19 cellular contexts compared by ENCODE assay signal in the genomic region with DNA sequence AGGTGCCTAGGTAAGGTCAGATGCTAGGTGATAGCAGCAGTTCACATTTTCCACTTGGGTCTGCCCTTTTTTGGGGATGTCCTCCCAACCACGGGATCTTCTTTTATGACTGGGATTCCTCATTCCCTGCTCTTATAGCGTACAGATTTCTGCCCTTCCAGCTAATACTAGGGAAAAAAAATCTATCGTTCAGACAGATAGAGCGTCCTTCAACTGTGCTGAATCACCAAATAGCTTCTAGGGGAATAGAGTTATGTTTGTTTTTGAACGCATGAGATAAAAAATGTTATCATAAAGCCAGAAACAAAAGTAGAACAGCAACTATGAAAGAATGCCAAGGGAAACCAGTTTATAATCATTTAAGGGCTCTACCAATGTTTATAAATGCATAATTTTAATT. TPM values are rescaled to one million over a fixed set of nuclear protein-coding genes. Genes with fewer than 3 reads are reported as not detected.
DNase-seq lines count a peak whose midpoint lies in the region; ATAC-seq and TF ChIP-seq lines count a peak whose summit lies in the region.
"Had no signal": no experiment of that assay in that cellular context is flagged by ENCODE, and none has a peak within 500 bp of the region (broad histone marks: within the 10 kb centered on the region; RNA-seq: fewer than 3 reads in every experiment).

No MANE protein-coding gene starts in this region.

- no peak for TF ChIP-seq POLR2A in uterus (IDR thresholded peaks at IDR 0.05)

- no peaks in the 10 kb centered on the region for H3K9me3 ChIP-seq in right cardiac atrium (ENCODE audit: control insufficient read depth, low read length)
- H3K9me3 ChIP-seq in endodermal cell (ENCODE audit: control insufficient read depth, low read length), result peaks cover 7% of the 10 kb centered on the region
- H3K9me3 ChIP-seq in uterus, result no peaks in the 10 kb centered on the region
- H3K9me3 ChIP-seq: BLaER1 had no signal

- H3K27ac Mint-ChIP-seq in endodermal cell (peak overlapping the region; percentile 17), memory B cell (peak overlapping the region; percentile 45)
- H3K27ac Mint-ChIP-seq: HFFc6 had no signal

- no peaks in the 10 kb centered on the region for H3K27me3 Mint-ChIP-seq in endodermal cell (ENCODE audit: insufficient read depth)
- no peaks in the 10 kb centered on the region for H3K27me3 Mint-ChIP-seq in memory B cell

- H3K36me3 ChIP-seq in endodermal cell (ENCODE audit: control insufficient read depth, insufficient read depth, low read length) (peaks cover 45% of the 10 kb centered on the region), uterus (no peaks in the 10 kb centered on the region)
- H3K36me3 ChIP-seq: BLaER1 had no signal

- H3K4me1 Mint-ChIP-seq in endodermal cell (peaks cover 10% of the 10 kb centered on the region), memory B cell (peaks cover 4% of the 10 kb centered on the region)

- no peak overlapping the region for H3K27ac ChIP-seq in right cardiac atrium (ENCODE audit: low read length)
- no peak overlapping the region for H3K27ac ChIP-seq in endodermal cell (ENCODE audit: low read depth, low read length)
- H3K27ac ChIP-seq in uterus, result peak overlapping the region; percentile 63 to 99
- H3K27ac ChIP-seq: BLaER1, HL-60 had no signal

- H3K36me3 Mint-ChIP-seq in endodermal cell (ENCODE audit: low read depth), result peaks cover 51% of the 10 kb centered on the region
- H3K36me3 Mint-ChIP-seq in memory B cell, result peaks cover 4% of the 10 kb centered on the region

- H3K4me3 ChIP-seq in right cardiac atrium (ENCODE audit: low read length) (peak overlapping the region; percentile 5), endodermal cell (ENCODE audit: low read length) (no peak overlapping the region), uterus (peak overlapping the region in 1 of 2 donors; percentile 2)
- H3K4me3 ChIP-seq: BLaER1, GM12878 had no signal

- H3K27me3 ChIP-seq in right cardiac atrium (ENCODE audit: control insufficient read depth, insufficient read depth) (no peaks in the 10 kb centered on the region), endodermal cell (ENCODE audit: control insufficient read depth, insufficient read depth, low read length, poor library complexity, severe bottlenecking) (no peaks in the 10 kb centered on the region), uterus (no peaks in the 10 kb centered on the region)

- H3K4me3 Mint-ChIP-seq in endodermal cell (no peak overlapping the region), memory B cell (no peak overlapping the region)
- H3K4me3 Mint-ChIP-seq: HFFc6 had no signal

- H3K9me3 Mint-ChIP-seq in endodermal cell (peaks cover 4% of the 10 kb centered on the region), memory B cell (no peaks in the 10 kb centered on the region)
- H3K9me3 Mint-ChIP-seq: CD8-positive, alpha-beta memory T cell; HFFc6 had no signal

- peaks cover 1% of the 10 kb centered on the region for H3K4me1 ChIP-seq in right cardiac atrium (ENCODE audit: control insufficient read depth, insufficient read depth, low read length)
- H3K4me1 ChIP-seq in endodermal cell (ENCODE audit: control insufficient read depth, insufficient read depth, low read length), result no peaks in the 10 kb centered on the region
- H3K4me1 ChIP-seq in uterus, result no peaks in the 10 kb centered on the region

- no peak for DNase-seq in right cardiac atrium
- no peak for DNase-seq in Right ventricle myocardium superior
- no peak for DNase-seq in endodermal cell
- no peak for DNase-seq in memory B cell (ENCODE audit: low spot score in 2 of 2)
- DNase-seq in uterus, result no peak
- no peak for DNase-seq in NCI-H2029 treated with DMSO at 0.1 percent for 48 hours (lab: John Stamatoyannopoulos, UW)
- no peak for DNase-seq in NCI-H748 treated with DMSO at 0.1 percent for 48 hours (lab: John Stamatoyannopoulos, UW)
- DNase-seq in DMS 273 treated with DMSO at 0.1 percent for 48 hours (lab: John Stamatoyannopoulos, UW), result no peak
- DNase-seq: 8988T; CD8-positive, alpha-beta memory T cell; DND-41; HFFc6; NCI-H1105 treated with DMSO at 0.1 percent for 48 hours; NCI-H1694 treated with DMSO at 0.1 percent for 48 hours; NCI-H345; NCI-H526 treated with DMSO at 0.1 percent for 48 hours had no signal

- 39% methylated on average over 5 of the region's 5 CpGs for WGBS in right cardiac atrium
- WGBS in endodermal cell (ENCODE audit: insufficient coverage in 1 of 2, insufficient read length in 1 of 2), 2 experiments, result 98 to 100% methylated on average over 1 to 5 of the region's 5 CpGs

- no peak overlapping the region for H3K9ac ChIP-seq in endodermal cell (ENCODE audit: extremely low read depth, low read length, poor library complexity, severe bottlenecking)
- H3K9ac ChIP-seq: BLaER1 had no signal

- intact Hi-C loops in right cardiac atrium (cut with DNase I), result no loop called here
- intact Hi-C loops in Right ventricle myocardium superior (cut with DNase I), result no loop called here
- intact Hi-C loops in uterus (cut with DNase I; ENCODE audit: low total_unique reads), result no loop called here

- ATAC-seq in right cardiac atrium, result no peak
- ATAC-seq in Right ventricle myocardium superior (ENCODE audit: poor library complexity), result no peak
- no peak for ATAC-seq in memory B cell (ENCODE audit: low read depth)
- ATAC-seq: GM12878 had no signal

- no peak for TF ChIP-seq CTCF in endodermal cell (conservative IDR thresholded peaks at IDR 0.05)
- TF ChIP-seq CTCF in uterus (IDR thresholded peaks at IDR 0.05), result no peak

RNA-seq across cellular contexts. Expression of gene RAP2C, which starts 13.0 kb away (rescaled TPM):
- total RNA-seq in right cardiac atrium (10 to 100 TPM; 18.1 to 25.0 (median 20.9) TPM), Right ventricle myocardium superior (18.0 TPM), endodermal cell (10 to 100 TPM; 39.7 to 60.8 TPM), uterus (100 to 1,000 TPM in 2 of 4 donors, 10 to 100 TPM in 2; 68.6 to 146 (median 111) TPM)
- 9.8 TPM for polyA plus RNA-seq in right cardiac atrium
- polyA plus RNA-seq in endodermal cell (2013, experiment 1 of 2), result 28.7 TPM
- 28.2 TPM for polyA plus RNA-seq in endodermal cell (2013, experiment 2 of 2)

Comparison
In these comparisons a context has a peak if more than half of its experiments do, and no peak if none do; other contexts are left out.
1. H3K27ac ChIP-seq: peak in uterus (2 of 2); none in right cardiac atrium (single experiment) and endodermal cell (single experiment).